In genomic region chr1:29971703-29972102, GRCh38 we compare ENCODE assay signal across 20 cellular contexts.
"Had no signal": no experiment of that assay in that cellular context is flagged by ENCODE, and none has a peak within 500 bp of the region (broad histone marks: within the 10 kb centered on the region; RNA-seq: fewer than 3 reads in every experiment).

No MANE protein-coding gene starts in this region.

- H3K79me2 ChIP-seq: parathyroid adenoma had no signal

- H3K36me3 ChIP-seq: colonic mucosa, neural progenitor cell, stomach, thyroid gland had no signal

- ATAC-seq: left lobe of liver; mucosa of descending colon; naive thymus-derived CD4-positive, alpha-beta T cell; sciatic nerve had no signal

- H3K9me3 ChIP-seq: colonic mucosa, mucosa of descending colon, thyroid gland had no signal

- H3K4me3 ChIP-seq: colonic mucosa, lung, mucosa of descending colon, neural progenitor cell, smooth muscle cell, stomach, thyroid gland had no signal

- H3K27me3 ChIP-seq: colonic mucosa, neural progenitor cell, thyroid gland had no signal

- H3K27ac ChIP-seq: colonic mucosa, neural progenitor cell, parathyroid adenoma, stomach, thyroid gland had no signal

- DNase-seq: colonic mucosa; dermis blood vessel endothelial cell; effector memory CD4-positive, alpha-beta T cell; erythroblast; kidney; mucosa of descending colon; naive thymus-derived CD4-positive, alpha-beta T cell; stimulated activated CD4-positive, alpha-beta T cell treated with anti-CD3 and anti-CD28 coated beads, Interleukin-12 subunit alpha, Interleukin-12 subunit beta, amount 100 ng/mL, for 4 hours; stimulated activated CD4-positive, alpha-beta T cell treated with anti-CD3 and anti-CD28 coated beads, Interleukin-1b, Interleukin-23, amount 100 ng/mL, for 48 hours; stimulated activated CD4-positive, alpha-beta T cell treated with anti-CD3 and anti-CD28 coated beads, Interleukin-4, amount 100 ng/mL, for 1 hour; stimulated activated CD8-positive, alpha-beta memory T cell treated with anti-CD3 and anti-CD28 coated beads, Interleukin-4, amount 100 ng/mL, for 48 hours; stimulated activated naive CD4-positive, alpha-beta T cell treated with Interleukin-2 at 50 U/mL for 16 hours; stomach; thyroid gland had no signal

- H3K4me2 ChIP-seq: neural progenitor cell, smooth muscle cell had no signal

- H3K4me1 ChIP-seq: colonic mucosa, neural progenitor cell, parathyroid adenoma, stomach, thyroid gland had no signal

- H3K9ac ChIP-seq: neural progenitor cell, parathyroid adenoma had no signal

- H2AFZ ChIP-seq: neural progenitor cell, parathyroid adenoma had no signal
